In genomic region chr12:93571854-93572711, GRCh38 we compare ENCODE assay signal across 1 cellular context.
A peak's percentile ranks its signal among the peaks of the same experiment; 100 is the strongest.
TF ChIP-seq lines count a peak whose summit lies in the region.

A gene with protein sequence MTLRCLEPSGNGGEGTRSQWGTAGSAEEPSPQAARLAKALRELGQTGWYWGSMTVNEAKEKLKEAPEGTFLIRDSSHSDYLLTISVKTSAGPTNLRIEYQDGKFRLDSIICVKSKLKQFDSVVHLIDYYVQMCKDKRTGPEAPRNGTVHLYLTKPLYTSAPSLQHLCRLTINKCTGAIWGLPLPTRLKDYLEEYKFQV (plus strand): TSS chr12:93572675. CDS start chr12:93572898, 223 bp downstream.

TF ChIP-seq in HEK293, 187 proteins besides CTCF, POLR2A, EP300 and RAD21 (continued from another document):
- TF ChIP-seq, protein P1, sequence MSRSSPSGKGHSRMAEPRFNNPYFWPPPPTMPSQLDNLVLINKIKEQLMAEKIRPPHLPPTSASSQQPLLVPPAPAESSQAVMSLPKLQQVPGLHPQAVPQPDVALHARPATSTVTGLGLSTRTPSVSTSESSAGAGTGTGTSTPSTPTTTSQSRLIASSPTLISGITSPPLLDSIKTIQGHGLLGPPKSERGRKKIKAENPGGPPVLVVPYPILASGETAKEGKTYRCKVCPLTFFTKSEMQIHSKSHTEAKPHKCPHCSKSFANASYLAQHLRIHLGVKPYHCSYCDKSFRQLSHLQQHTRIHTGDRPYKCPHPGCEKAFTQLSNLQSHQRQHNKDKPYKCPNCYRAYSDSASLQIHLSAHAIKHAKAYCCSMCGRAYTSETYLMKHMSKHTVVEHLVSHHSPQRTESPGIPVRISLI (tag by site-specific recombination; IDR thresholded peaks at IDR 0.05) = no peak
- TF ChIP-seq ZSCAN30 (tag by site-specific recombination; IDR thresholded peaks at IDR 0.05) = 0 out of 2 replicates have a peak, but pooled peaks have one; percentile 37
- TF ChIP-seq ZBTB20 (tag by site-specific recombination; IDR thresholded peaks at IDR 0.05) = peak; percentile 31; the same call in 1 of the 2 replicates
